ENCODE assay signal across 24 cellular contexts in the genomic region with DNA sequence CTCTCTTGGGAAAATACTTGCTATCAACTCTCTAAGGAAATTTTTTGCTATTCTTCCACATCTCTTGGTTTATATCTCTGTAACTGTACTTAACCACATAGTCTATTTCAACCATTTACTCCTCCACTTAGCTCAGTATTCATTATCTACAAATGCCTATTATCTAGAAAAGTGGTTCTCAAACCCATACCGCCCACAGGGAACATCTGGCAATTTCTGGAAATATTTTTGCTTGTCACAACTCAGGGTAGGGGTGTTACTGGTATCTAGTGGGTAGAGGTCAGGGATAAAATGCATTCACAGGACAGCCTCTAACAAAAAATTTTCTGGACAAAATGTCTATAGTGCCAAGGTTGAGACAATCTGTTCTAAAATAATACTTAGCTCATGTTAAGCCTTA.
"Had no signal": no experiment of that assay in that cellular context is flagged by ENCODE, and none has a peak within 500 bp of the region (broad histone marks: within the 10 kb centered on the region; RNA-seq: fewer than 3 reads in every experiment).

No MANE protein-coding gene starts in this region.

- H3K27me3 Mint-ChIP-seq: type B pancreatic cell had no signal

- H3K4me1 ChIP-seq: colonic mucosa, foreskin keratinocyte, parathyroid adenoma, uterus had no signal

- H3K9me3 Mint-ChIP-seq: immature natural killer cell, type B pancreatic cell had no signal

- H3K4me3 ChIP-seq: colonic mucosa, left ventricle myocardium inferior, lower lobe of right lung, psoas muscle, spleen, stomach, uterus had no signal

- DNase-seq: colonic mucosa; dermis blood vessel endothelial cell; endodermal cell; foreskin keratinocyte; immature natural killer cell; left ventricle myocardium inferior; lower lobe of right lung; mesenchymal stem cell; midbrain; occipital lobe; psoas muscle; retina; spleen; stimulated activated CD4-positive, alpha-beta T cell treated with anti-CD3 and anti-CD28 coated beads, Interleukin-15, amount 100 ng/mL, for 24 hours; stimulated activated CD4-positive, alpha-beta T cell treated with anti-CD3 and anti-CD28 coated beads, Interleukin-1b, Interleukin-23, amount 100 ng/mL, for 48 hours; stimulated activated CD4-positive, alpha-beta T cell treated with anti-CD3 and anti-CD28 coated beads, Interleukin-4, amount 100 ng/mL, for 24 hours; stimulated activated naive CD4-positive, alpha-beta T cell; stomach; substantia nigra; uterus had no signal

- H3K27ac Mint-ChIP-seq: endodermal cell, immature natural killer cell, nephron, type B pancreatic cell had no signal

- H3K9me3 ChIP-seq: colonic mucosa, left ventricle myocardium inferior, lower lobe of right lung, psoas muscle, spleen, stomach, uterus had no signal

- H3K4me1 Mint-ChIP-seq: endodermal cell, nephron had no signal

- H3K4me3 Mint-ChIP-seq: endodermal cell, nephron, type B pancreatic cell had no signal

- H3K27ac ChIP-seq: colonic mucosa, foreskin keratinocyte, left ventricle myocardium inferior, lower lobe of right lung, parathyroid adenoma, psoas muscle, spleen, stomach, uterus had no signal

- H3K27me3 ChIP-seq: colonic mucosa, foreskin keratinocyte, spleen, stomach, uterus had no signal

- ATAC-seq: foreskin keratinocyte, lower lobe of right lung, psoas muscle, sciatic nerve had no signal

- H3K36me3 ChIP-seq: colonic mucosa, left ventricle myocardium inferior, lower lobe of right lung, stomach, uterus had no signal
